Comparison of ENCODE assay signal across 22 cellular contexts in the genomic region with DNA sequence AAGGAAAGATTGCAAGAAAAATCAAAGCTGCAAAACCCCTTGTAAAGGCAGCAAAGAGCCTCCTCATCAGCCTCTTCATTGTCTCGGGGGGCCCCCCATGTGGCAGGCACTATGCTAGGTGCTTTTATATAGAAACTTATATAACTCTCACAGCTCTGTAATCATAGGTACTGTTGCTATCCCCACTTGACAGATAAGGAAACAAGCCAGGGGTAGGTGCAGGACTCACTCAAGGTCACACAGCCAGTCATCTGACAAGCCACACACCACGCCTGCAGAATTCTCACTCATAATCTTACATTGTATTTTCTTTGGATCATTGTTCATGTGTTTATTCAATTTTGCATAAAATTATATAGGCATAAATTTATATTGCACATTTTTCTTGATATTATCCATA.
"Had no signal": no experiment of that assay in that cellular context is flagged by ENCODE, and none has a peak within 500 bp of the region (broad histone marks: within the 10 kb centered on the region; RNA-seq: fewer than 3 reads in every experiment).

No MANE protein-coding gene starts in this region.

- H3K27ac ChIP-seq: coronary artery, epithelial cell of prostate, esophagus squamous epithelium, gastrocnemius medialis, left lung, lower lobe of right lung had no signal

- FAIRE-seq: colon, endometrium, islet of Langerhans, keratinocyte had no signal

- H3K27me3 ChIP-seq: esophagus squamous epithelium, gastrocnemius medialis, left lung had no signal

- ATAC-seq: effector memory CD8-positive, alpha-beta T cell; esophagus mucosa; gastrocnemius medialis; left lung; lower lobe of right lung; mucosa of descending colon had no signal

- DNase-seq: effector CD8-positive, alpha-beta T cell; effector memory CD8-positive, alpha-beta T cell; endodermal cell; erythroblast; esophagus squamous epithelium; foreskin fibroblast; foreskin melanocyte; gastrocnemius medialis; glutamatergic neuron; head of caudate nucleus; hippocampal formation; left lung; lower lobe of right lung; mesenchymal stem cell; mucosa of descending colon had no signal

- H3K9me3 ChIP-seq: esophagus squamous epithelium, gastrocnemius medialis, left lung, lower lobe of right lung, mucosa of descending colon had no signal

- H3K36me3 ChIP-seq: esophagus squamous epithelium, gastrocnemius medialis, left lung, lower lobe of right lung had no signal

- H3K4me1 ChIP-seq: esophagus squamous epithelium, gastrocnemius medialis, left lung, lower lobe of right lung had no signal

- H3K4me3 ChIP-seq: coronary artery, esophagus squamous epithelium, gastrocnemius medialis, left lung, lower lobe of right lung, mucosa of descending colon had no signal
